In genomic region chr13:98447881-98448641, GRCh38 we compare ENCODE assay signal across 9 cellular contexts.
A peak's percentile ranks its signal among the peaks of the same experiment; 100 is the strongest.
DNase-seq lines count a peak whose midpoint lies in the region; ATAC-seq and TF ChIP-seq lines count a peak whose summit lies in the region.
"Had no signal": no experiment of that assay in that cellular context is flagged by ENCODE, and none has a peak within 500 bp of the region (broad histone marks: within the 10 kb centered on the region; RNA-seq: fewer than 3 reads in every experiment).

No MANE protein-coding gene starts in this region.

- H3K36me3 ChIP-seq in esophagus muscularis mucosa, result peaks cover 0 to 58% (median 41%) of the 10 kb centered on the region in 4 donors

- H3K4me3 ChIP-seq in esophagus muscularis mucosa, result no peak overlapping the region

- no peaks in the 10 kb centered on the region for H3K9me3 ChIP-seq in esophagus muscularis mucosa

- no peaks in the 10 kb centered on the region for H3K27me3 ChIP-seq in esophagus muscularis mucosa

- peaks cover 44 to 66% (median 54%) of the 10 kb centered on the region in 4 donors for H3K4me1 ChIP-seq in esophagus muscularis mucosa

- peak; percentile 26 for DNase-seq in stimulated activated CD4-positive, alpha-beta T cell treated with anti-CD3 and anti-CD28 coated beads, Interleukin-4, amount 100 ng/mL, for 1 hour
- no peak for DNase-seq in stimulated activated CD4-positive, alpha-beta T cell treated with anti-CD3 and anti-CD28 coated beads, Interleukin-4, amount 100 ng/mL, for 4 hours
- DNase-seq in RPMI7951 (ENCODE audit: low read depth), result peak; percentile 25
- no peak for DNase-seq in esophagus muscularis mucosa (ENCODE audit: extremely low spot score)
- peak in 9 of 10 donors; percentile 45 to 93 (median 79) for DNase-seq in posterior cingulate gyrus
- no peak for DNase-seq in GM20000 (ENCODE audit: low spot score)
- DNase-seq: activated naive CD8-positive, alpha-beta T cell treated with anti-CD3 and anti-CD28 coated beads, Interleukin-2, amount 10 ng/mL, durations not matched to agents 7 days and 5 days had no signal

- TF ChIP-seq EP300 in esophagus muscularis mucosa (IDR thresholded peaks at IDR 0.05), result no peak

- intact Hi-C loops in esophagus muscularis mucosa (cut with DNase I) (loop anchor here (5.0 kb wide), 2 partner anchors 224 to 394 kb away; no protein-coding TSS in a partner anchor), posterior cingulate gyrus (cut with DNase I) (loop anchor here (1.0 to 5.0 kb wide), 2 partner anchors 129 to 205 kb away; partner anchors contain the start of gene STK24)

- TF ChIP-seq CTCF in esophagus muscularis mucosa (IDR thresholded peaks at IDR 0.05) (peak; percentile 49 to 68 (median 65)), GM20000 (IDR thresholded peaks at IDR 0.05; ENCODE audit: extremely low read depth, missing control alignments) (no peak)

- ATAC-seq in HG02678 (IDR thresholded peaks at IDR 0.05; ENCODE audit: unreplicated experiment) (no peak), HG03342 (IDR thresholded peaks at IDR 0.05; ENCODE audit: unreplicated experiment) (no peak)

- WGBS in esophagus muscularis mucosa, result 73% methylated on average over 27 of the region's 28 CpGs

- peak overlapping the region in 2 of 4 donors; percentile 11 to 77 for H3K27ac ChIP-seq in esophagus muscularis mucosa (replicated peaks in 1 of 4)

- no peak for TF ChIP-seq POLR2A in esophagus muscularis mucosa (IDR thresholded peaks at IDR 0.05; ENCODE audit: low read depth)

Comparison
In these comparisons a context has a peak if more than half of its experiments do, and no peak if none do; other contexts are left out.
1. DNase-seq: peak in stimulated activated CD4-positive, alpha-beta T cell treated with anti-CD3 and anti-CD28 coated beads, Interleukin-4, amount 100 ng/mL, for 1 hour (single experiment), RPMI7951 (single experiment) and posterior cingulate gyrus (9 of 10); none in stimulated activated CD4-positive, alpha-beta T cell treated with anti-CD3 and anti-CD28 coated beads, Interleukin-4, amount 100 ng/mL, for 4 hours (0 of 2), esophagus muscularis mucosa (single experiment) and GM20000 (single experiment).